ENCODE assay signal across 17 cellular contexts in genomic region chr9:90288275-90288639, GRCh38.
DNase-seq lines count a peak whose midpoint lies in the region; ATAC-seq, FAIRE-seq and TF ChIP-seq lines count a peak whose summit lies in the region.
"Had no signal": no experiment of that assay in that cellular context is flagged by ENCODE, and none has a peak within 500 bp of the region (broad histone marks: within the 10 kb centered on the region; RNA-seq: fewer than 3 reads in every experiment).

No MANE protein-coding gene starts in this region.

- ATAC-seq in GM21528 (IDR thresholded peaks at IDR 0.05; ENCODE audit: low FRiP score, unreplicated experiment) (peak; percentile 16), GM19467 (IDR thresholded peaks at IDR 0.05; ENCODE audit: unreplicated experiment) (no peak)
- ATAC-seq: SK-N-SH treated with all-trans-retinoic acid at 6 μM for 48 hours had no signal

- WGBS in hepatocyte (ENCODE audit: low lambda C conversion rate, missing lambda C conversion rate): 58% methylated on average over 2 of the region's 2 CpGs

- H3K36me3 ChIP-seq in MM.1S (replicated peaks; ENCODE audit: insufficient read depth, low read length): no peaks in the 10 kb centered on the region
- no peaks in the 10 kb centered on the region for H3K36me3 ChIP-seq in hepatocyte (replicated peaks; ENCODE audit: insufficient read depth, low read depth)
- H3K36me3 ChIP-seq: Peyer's patch had no signal

- FAIRE-seq in GM12892 (lab: Jason Lieb, UNC): peak; percentile 62
- FAIRE-seq: A549 had no signal

- no peaks in the 10 kb centered on the region for H3K27me3 ChIP-seq in MM.1S (replicated peaks; ENCODE audit: insufficient read depth, low read length)
- H3K27me3 ChIP-seq in hepatocyte: no peaks in the 10 kb centered on the region
- H3K27me3 ChIP-seq: Peyer's patch had no signal

- DNase-seq in GM12892 (ENCODE audit: insufficient read length): no peak
- no peak for DNase-seq in MM.1S
- no peak for DNase-seq in hepatocyte (ENCODE audit: low spot score)
- no peak for DNase-seq in activated gamma-delta T cell treated with Interleukin-2 at 50 U/mL for 16 hours
- DNase-seq in hepatic stellate cell (ENCODE audit: low spot score): no peak
- no peak for DNase-seq in DMS53 treated with DMSO at 0.1 percent for 48 hours (lab: John Stamatoyannopoulos, UW; ENCODE audit: unreplicated experiment)
- DNase-seq: NCI-H1092, NCI-H1436, NCI-H2029, NCI-H2227 treated with DMSO at 0.1 percent for 48 hours, NCI-H510A treated with DMSO at 0.1 percent for 48 hours, NCI-H748 treated with DMSO at 0.1 percent for 48 hours had no signal

- H3K4me2 ChIP-seq in MM.1S (ENCODE audit: low read depth, low read length) (peak overlapping the region; percentile 43), hepatocyte (no peak overlapping the region)

- H4K20me1 ChIP-seq in MM.1S (ENCODE audit: insufficient read depth, low read length) (no peaks in the 10 kb centered on the region), hepatocyte (ENCODE audit: insufficient read depth, poor library complexity, severe bottlenecking) (no peaks in the 10 kb centered on the region)

- H3K4me3 ChIP-seq in MM.1S (ENCODE audit: low read length) (no peak overlapping the region), hepatocyte (no peak overlapping the region)
- H3K4me3 ChIP-seq: A549, Peyer's patch had no signal

- H2AFZ ChIP-seq in MM.1S (ENCODE audit: low read length): peak overlapping the region; percentile 60
- H2AFZ ChIP-seq in hepatocyte: no peak overlapping the region

- H3K9ac ChIP-seq in MM.1S (ENCODE audit: low read length): peak overlapping the region; percentile 57

- H3F3A ChIP-seq in MM.1S (ENCODE audit: insufficient read depth, low read length): peaks cover 8% of the 10 kb centered on the region

- H3K4me1 ChIP-seq in MM.1S (ENCODE audit: low read length) (peaks cover 16% of the 10 kb centered on the region), hepatocyte (ENCODE audit: insufficient read depth) (no peaks in the 10 kb centered on the region)
- H3K4me1 ChIP-seq: Peyer's patch had no signal

- H3K79me2 ChIP-seq in MM.1S (ENCODE audit: low read length) (no peaks in the 10 kb centered on the region), hepatocyte (no peaks in the 10 kb centered on the region)

- H3K9me2 ChIP-seq in MM.1S (replicated peaks; ENCODE audit: insufficient read depth, low read length) (no peaks in the 10 kb centered on the region), hepatocyte (replicated peaks; ENCODE audit: insufficient read depth) (no peaks in the 10 kb centered on the region)

- no peak for TF ChIP-seq CTCF in MM.1S (IDR thresholded peaks at IDR 0.05; ENCODE audit: low read length)
- TF ChIP-seq CTCF in hepatocyte (IDR thresholded peaks at IDR 0.05; ENCODE audit: poor library complexity): no peak

- TF ChIP-seq POLR2A in GM12892 (IDR thresholded peaks at IDR 0.05; ENCODE audit: low read depth, low read length): no peak

- H3K9me3 ChIP-seq in MM.1S (replicated peaks; ENCODE audit: insufficient read depth, low read length): no peaks in the 10 kb centered on the region
- no peaks in the 10 kb centered on the region for H3K9me3 ChIP-seq in hepatocyte (ENCODE audit: low read depth)
- H3K9me3 ChIP-seq: A549, Peyer's patch had no signal

- H3K27ac ChIP-seq in MM.1S (ENCODE audit: low read length) (peak overlapping the region; percentile 83), hepatocyte (peak overlapping the region; percentile 44)
- H3K27ac ChIP-seq: Peyer's patch had no signal
